1 cellular context compared by ENCODE assay signal in genomic region chr19:50349277-50350057, GRCh38.
A peak's percentile ranks its signal among the peaks of the same experiment; 100 is the strongest.
TF ChIP-seq lines count a peak whose summit lies in the region.

No MANE protein-coding gene starts in this region.

TF ChIP-seq in HepG2, 621 proteins besides CTCF, POLR2A, EP300 and RAD21 (continued from another document and continues in another):
- TF ChIP-seq TFDP2 (CRISPR knock-in tag; IDR thresholded peaks at IDR 0.05) (0 out of 2 replicates have a peak, but pooled peaks have one; percentile 17), ASH2L (IDR thresholded peaks at IDR 0.05; ENCODE audit: insufficient read length, low read depth, low read length) (peak; percentile 58), GATAD1 (CRISPR knock-in tag; IDR thresholded peaks at IDR 0.05) (no peak), ZNF646 (CRISPR knock-in tag; IDR thresholded peaks at IDR 0.05) (0 out of 2 replicates have a peak, but pooled peaks have one; percentile 23), YY1 (IDR thresholded peaks at IDR 0.05; ENCODE audit: insufficient read depth, insufficient replicate concordance, low read depth, low read length) (no peak), MIXL1 (CRISPR knock-in tag; IDR thresholded peaks at IDR 0.05) (0 out of 2 replicates have a peak, but pooled peaks have one; percentile 3), GABPB1 (CRISPR knock-in tag; IDR thresholded peaks at IDR 0.05) (peak; percentile 40), TAF15 (IDR thresholded peaks at IDR 0.05; ENCODE audit: low read depth, low read length, poor library complexity, severe bottlenecking) (no peak), RARG (CRISPR knock-in tag; IDR thresholded peaks at IDR 0.05; ENCODE audit: low read depth) (no peak), FOXP4 (CRISPR knock-in tag; IDR thresholded peaks at IDR 0.05) (no peak), STAT5B (CRISPR knock-in tag; IDR thresholded peaks at IDR 0.05) (no peak), TEF (CRISPR knock-in tag; IDR thresholded peaks at IDR 0.05) (no peak), U2AF1 (optimal IDR thresholded peaks at IDR 0.05; ENCODE audit: low read depth, low read length) (no peak), CEBPB (IDR thresholded peaks at IDR 0.05; ENCODE audit: borderline replicate concordance, low read depth, low read length) (no peak), ZNF530 (CRISPR knock-in tag; IDR thresholded peaks at IDR 0.05; ENCODE audit: low read depth) (no peak), BRCA1 (CRISPR knock-in tag; IDR thresholded peaks at IDR 0.05) (no peak), ZBTB26 (CRISPR knock-in tag; IDR thresholded peaks at IDR 0.05; ENCODE audit: borderline replicate concordance) (no peak), ZHX2 (IDR thresholded peaks at IDR 0.05; ENCODE audit: low read depth) (no peak), ZHX2 (CRISPR knock-in tag; IDR thresholded peaks at IDR 0.05; ENCODE audit: borderline replicate concordance) (no peak), ZNF768 (CRISPR knock-in tag; IDR thresholded peaks at IDR 0.05) (no peak), ARNT (IDR thresholded peaks at IDR 0.05) (no peak), NFE2L1 (CRISPR knock-in tag; IDR thresholded peaks at IDR 0.05; ENCODE audit: borderline replicate concordance) (no peak), AFF4 (CRISPR knock-in tag; IDR thresholded peaks at IDR 0.05) (no peak), SATB2 (CRISPR knock-in tag; IDR thresholded peaks at IDR 0.05) (no peak), ZSCAN12 (CRISPR knock-in tag; IDR thresholded peaks at IDR 0.05) (no peak), SMYD3 (CRISPR knock-in tag; IDR thresholded peaks at IDR 0.05) (no peak), ZNF329 (CRISPR knock-in tag; IDR thresholded peaks at IDR 0.05; ENCODE audit: low read depth) (no peak), FOXP1 (IDR thresholded peaks at IDR 0.05) (no peak), FOXP1 (CRISPR knock-in tag; IDR thresholded peaks at IDR 0.05) (no peak), SP140L (CRISPR knock-in tag; IDR thresholded peaks at IDR 0.05; ENCODE audit: borderline replicate concordance) (no peak), MTF1 (CRISPR knock-in tag; IDR thresholded peaks at IDR 0.05) (no peak), SNAPC5 (CRISPR knock-in tag; IDR thresholded peaks at IDR 0.05; ENCODE audit: borderline replicate concordance) (no peak), NR2F2 (IDR thresholded peaks at IDR 0.05; ENCODE audit: borderline replicate concordance, low read depth) (no peak), ZNF546 (CRISPR knock-in tag; conservative IDR thresholded peaks at IDR 0.05) (no peak), ZC3H4 (CRISPR knock-in tag; IDR thresholded peaks at IDR 0.05; ENCODE audit: borderline replicate concordance) (no peak), ZNF350 (CRISPR knock-in tag; IDR thresholded peaks at IDR 0.05; ENCODE audit: borderline replicate concordance, low read depth) (no peak; the same call in 1 of the 2 replicates), FOXA3 (CRISPR knock-in tag; IDR thresholded peaks at IDR 0.05) (peak; percentile 40; the same call in 1 of the 2 replicates), KMT2A (CRISPR knock-in tag; IDR thresholded peaks at IDR 0.05) (no peak), TAF1 (CRISPR knock-in tag; IDR thresholded peaks at IDR 0.05) (0 out of 2 replicates have a peak, but pooled peaks have one; percentile 24)
